17 cellular contexts compared by ENCODE assay signal in genomic region chr4:67743194-67743593, GRCh38. TPM values are rescaled to one million over a fixed set of nuclear protein-coding genes. Genes with fewer than 3 reads are reported as not detected.
DNase-seq lines count a peak whose midpoint lies in the region; ATAC-seq lines count a peak whose summit lies in the region.
"Had no signal": no experiment of that assay in that cellular context is flagged by ENCODE, and none has a peak within 500 bp of the region (broad histone marks: within the 10 kb centered on the region; RNA-seq: fewer than 3 reads in every experiment).

No MANE protein-coding gene starts in this region.

- H3K4me3 Mint-ChIP-seq in activated T-helper 17 cell treated with anti-CD3 and anti-CD28 coated beads, Interleukin-2, amount 50 U/mL, for 72 hours, result no peak overlapping the region
- no peak overlapping the region for H3K4me3 Mint-ChIP-seq in stimulated activated effector memory CD8-positive, alpha-beta T cell treated with anti-CD3 and anti-CD28 coated beads, Interleukin-12 subunit alpha, Interleukin-12 subunit beta, amount 100 ng/mL, for 72 hours
- H3K4me3 Mint-ChIP-seq: B cell; CD4-positive, CD25-positive, alpha-beta regulatory T cell; CD8-positive, alpha-beta T cell had no signal

- no peak for DNase-seq in activated CD4-positive, CD25-positive, alpha-beta regulatory T cell treated with anti-CD3 and anti-CD28 coated beads, Interleukin-2, amount 50 U/mL, for 72 hours
- DNase-seq in stimulated activated effector memory CD8-positive, alpha-beta T cell treated with anti-CD3 and anti-CD28 coated beads, Interleukin-12 subunit alpha, Interleukin-12 subunit beta, amount 100 ng/mL, for 72 hours (ENCODE audit: low spot score in 2 of 2), result no peak
- no peak for DNase-seq in hippocampal formation (lab: John Stamatoyannopoulos, UW)
- DNase-seq: Caco-2; CD4-positive, CD25-positive, alpha-beta regulatory T cell; CD8-positive, alpha-beta T cell; DMS153; DND-41; GM23248; H7; HCEC 1CT had no signal

- no peak overlapping the region for H3K27ac Mint-ChIP-seq in activated T-helper 17 cell treated with anti-CD3 and anti-CD28 coated beads, Interleukin-2, amount 50 U/mL, for 72 hours
- H3K27ac Mint-ChIP-seq in stimulated activated effector memory CD8-positive, alpha-beta T cell treated with anti-CD3 and anti-CD28 coated beads, Interleukin-12 subunit alpha, Interleukin-12 subunit beta, amount 100 ng/mL, for 72 hours, result no peak overlapping the region
- H3K27ac Mint-ChIP-seq: B cell; CD4-positive, CD25-positive, alpha-beta regulatory T cell; CD8-positive, alpha-beta T cell had no signal

- no peaks in the 10 kb centered on the region for H3K27me3 Mint-ChIP-seq in activated T-helper 17 cell treated with anti-CD3 and anti-CD28 coated beads, Interleukin-2, amount 50 U/mL, for 72 hours
- H3K27me3 Mint-ChIP-seq: B cell; CD4-positive, CD25-positive, alpha-beta regulatory T cell had no signal

- peak; percentile 35 to 68 for ATAC-seq in activated CD4-positive, CD25-positive, alpha-beta regulatory T cell treated with anti-CD3 and anti-CD28 coated beads, Interleukin-2, amount 50 U/mL, for 24 hours
- peak; percentile 55 for ATAC-seq in HG02852 (IDR thresholded peaks at IDR 0.05; ENCODE audit: unreplicated experiment)
- peak; percentile 79 for ATAC-seq in activated T-helper 17 cell treated with anti-CD3 and anti-CD28 coated beads, Interleukin-2, amount 50 U/mL, for 72 hours (replicated peaks)
- ATAC-seq in stimulated activated effector memory CD8-positive, alpha-beta T cell treated with anti-CD3 and anti-CD28 coated beads, Interleukin-12 subunit alpha, Interleukin-12 subunit beta, amount 100 ng/mL, for 72 hours, result peak; percentile 66
- ATAC-seq in HG02588 (IDR thresholded peaks at IDR 0.05; ENCODE audit: unreplicated experiment), result no peak
- ATAC-seq: CD8-positive, alpha-beta T cell had no signal

- H3K4me1 Mint-ChIP-seq in activated T-helper 17 cell treated with anti-CD3 and anti-CD28 coated beads, Interleukin-2, amount 50 U/mL, for 72 hours, result no peaks in the 10 kb centered on the region
- H3K4me1 Mint-ChIP-seq in stimulated activated effector memory CD8-positive, alpha-beta T cell treated with anti-CD3 and anti-CD28 coated beads, Interleukin-12 subunit alpha, Interleukin-12 subunit beta, amount 100 ng/mL, for 72 hours, result no peaks in the 10 kb centered on the region
- H3K4me1 Mint-ChIP-seq: B cell had no signal

- no peaks in the 10 kb centered on the region for H3K36me3 Mint-ChIP-seq in activated T-helper 17 cell treated with anti-CD3 and anti-CD28 coated beads, Interleukin-2, amount 50 U/mL, for 72 hours (ENCODE audit: low read depth)
- H3K36me3 Mint-ChIP-seq in stimulated activated effector memory CD8-positive, alpha-beta T cell treated with anti-CD3 and anti-CD28 coated beads, Interleukin-12 subunit alpha, Interleukin-12 subunit beta, amount 100 ng/mL, for 72 hours, result no peaks in the 10 kb centered on the region
- H3K36me3 Mint-ChIP-seq: CD8-positive, alpha-beta T cell had no signal

- H3K9me3 Mint-ChIP-seq in activated T-helper 17 cell treated with anti-CD3 and anti-CD28 coated beads, Interleukin-2, amount 50 U/mL, for 72 hours, result no peaks in the 10 kb centered on the region
- no peaks in the 10 kb centered on the region for H3K9me3 Mint-ChIP-seq in stimulated activated effector memory CD8-positive, alpha-beta T cell treated with anti-CD3 and anti-CD28 coated beads, Interleukin-12 subunit alpha, Interleukin-12 subunit beta, amount 100 ng/mL, for 72 hours
- H3K9me3 Mint-ChIP-seq: CD8-positive, alpha-beta T cell had no signal

RNA-seq across cellular contexts. Expression of gene GNRHR, which starts 11.0 kb away (rescaled TPM):
- not detected for total RNA-seq in activated T-helper 17 cell treated with anti-CD3 and anti-CD28 coated beads, Interleukin-2, amount 50 U/mL, for 72 hours
- total RNA-seq: B cell; Caco-2; CD4-positive, CD25-positive, alpha-beta regulatory T cell; CD8-positive, alpha-beta T cell; GM23248; H1; H7 had no signal

RNA-seq across cellular contexts. Expression of gene UBA6, which starts 42.2 kb away (rescaled TPM):
- 100 to 1,000 TPM in 1 of 2 donors, 10 to 100 TPM in 1; 95.9 to 103 TPM for total RNA-seq in activated T-helper 17 cell treated with anti-CD3 and anti-CD28 coated beads, Interleukin-2, amount 50 U/mL, for 72 hours
